ENCODE assay signal across 8 cellular contexts in genomic region chr14:23588884-23589598, GRCh38. TPM values are rescaled to one million over a fixed set of nuclear protein-coding genes. Genes with fewer than 3 reads are reported as not detected.
DNase-seq lines count a peak whose midpoint lies in the region; FAIRE-seq and TF ChIP-seq lines count a peak whose summit lies in the region.

No MANE protein-coding gene starts in this region.

- in situ Hi-C loops in G401 (cut with HindIII; ENCODE audit: low sequenced_read_pairs), result no loop called here

- DNase-seq in G401 (ENCODE audit: low spot score), result peak; percentile 80
- peak; percentile 75 for DNase-seq in HCEC 1CT
- peak; percentile 81 for DNase-seq in M059J (ENCODE audit: low read depth)
- peak; percentile 54 for DNase-seq in RCC 7860 (ENCODE audit: low spot score)
- peak; percentile 41 for DNase-seq in activated T-helper 1 cell treated with anti-CD3 and anti-CD28 coated beads, Interleukin-12 subunit alpha, Interleukin-12 subunit beta, Interleukin-2, Interleukin-4 antibody, amounts not matched to agents 30 ng/mL and 10 ng/mL and 1 ng/mL, durations not matched to agents 14 hours and 24 hours and 36 hours (ENCODE audit: low spot score)
- peak; percentile 90 for DNase-seq in fibroblast of pulmonary artery (ENCODE audit: low read depth)
- DNase-seq in neuronal stem cell (ENCODE audit: low spot score), result peak; percentile 65
- peak in 48 of 49 donors; percentile 29 to 95 (median 75) for DNase-seq in substantia nigra (lab: John Stamatoyannopoulos, UW)

- no peak overlapping the region for H4K91ac ChIP-seq in neuronal stem cell (ENCODE audit: low read depth, low read length, poor library complexity)

- no peak overlapping the region for H4K8ac ChIP-seq in neuronal stem cell (ENCODE audit: low read depth, low read length)

- no peaks in the 10 kb centered on the region for H3K79me1 ChIP-seq in neuronal stem cell (ENCODE audit: low read depth, low read length)

- no peak overlapping the region for H2AK5ac ChIP-seq in neuronal stem cell (ENCODE audit: low read depth, low read length)

- no peaks in the 10 kb centered on the region for H3K36me3 ChIP-seq in neuronal stem cell (replicated peaks in 1 of 2; ENCODE audit: control insufficient read depth in 2 of 2, insufficient read depth in 2 of 2, low read length in 2 of 2)

- H2BK15ac ChIP-seq in neuronal stem cell (ENCODE audit: low read length), result no peak overlapping the region

- no peak overlapping the region for H3K4me3 Mint-ChIP-seq in activated T-helper 1 cell treated with anti-CD3 and anti-CD28 coated beads, Interleukin-12 subunit alpha, Interleukin-12 subunit beta, Interleukin-2, Interleukin-4 antibody, amounts not matched to agents 30 ng/mL and 10 ng/mL and 1 ng/mL, durations not matched to agents 14 hours and 24 hours and 36 hours

- FAIRE-seq in RCC 7860 (lab: Jason Lieb, UNC), result no peak

- no peak overlapping the region for H3K27ac Mint-ChIP-seq in activated T-helper 1 cell treated with anti-CD3 and anti-CD28 coated beads, Interleukin-12 subunit alpha, Interleukin-12 subunit beta, Interleukin-2, Interleukin-4 antibody, amounts not matched to agents 30 ng/mL and 10 ng/mL and 1 ng/mL, durations not matched to agents 14 hours and 24 hours and 36 hours

- H3K4ac ChIP-seq in neuronal stem cell (ENCODE audit: low read length), result no peak overlapping the region

- intact Hi-C loops in activated T-helper 1 cell treated with anti-CD3 and anti-CD28 coated beads, Interleukin-12 subunit alpha, Interleukin-12 subunit beta, Interleukin-2, Interleukin-4 antibody, amounts not matched to agents 30 ng/mL and 10 ng/mL and 1 ng/mL, durations not matched to agents 14 hours and 24 hours and 36 hours (cut with micrococcal nuclease), result loop anchor here (1.0 to 2.0 kb wide), 5 partner anchors 43 to 365 kb away; no protein-coding TSS in a partner anchor

- no peaks in the 10 kb centered on the region for H3K9me3 ChIP-seq in neuronal stem cell (replicated peaks in 1 of 2; ENCODE audit: control insufficient read depth in 2 of 2, insufficient read depth in 1 of 2, low read depth in 1 of 2, low read length in 2 of 2)

- no peak overlapping the region for H3K18ac ChIP-seq in neuronal stem cell (ENCODE audit: low read length)

- H3K4me1 Mint-ChIP-seq in activated T-helper 1 cell treated with anti-CD3 and anti-CD28 coated beads, Interleukin-12 subunit alpha, Interleukin-12 subunit beta, Interleukin-2, Interleukin-4 antibody, amounts not matched to agents 30 ng/mL and 10 ng/mL and 1 ng/mL, durations not matched to agents 14 hours and 24 hours and 36 hours (ENCODE audit: low read depth), result no peaks in the 10 kb centered on the region

- no peaks in the 10 kb centered on the region for H3K36me3 Mint-ChIP-seq in activated T-helper 1 cell treated with anti-CD3 and anti-CD28 coated beads, Interleukin-12 subunit alpha, Interleukin-12 subunit beta, Interleukin-2, Interleukin-4 antibody, amounts not matched to agents 30 ng/mL and 10 ng/mL and 1 ng/mL, durations not matched to agents 14 hours and 24 hours and 36 hours (ENCODE audit: low read depth)

- H2BK12ac ChIP-seq in neuronal stem cell (ENCODE audit: low read length), result no peak overlapping the region

- H3K14ac ChIP-seq in neuronal stem cell (ENCODE audit: low read length), result no peak overlapping the region

- no peak overlapping the region for H3K23ac ChIP-seq in neuronal stem cell (ENCODE audit: low read depth, low read length, poor library complexity)

- H3K9ac ChIP-seq in neuronal stem cell (ENCODE audit: low read depth, low read length, poor library complexity), result no peak overlapping the region

- peaks cover 9% of the 10 kb centered on the region for H3K27me3 Mint-ChIP-seq in activated T-helper 1 cell treated with anti-CD3 and anti-CD28 coated beads, Interleukin-12 subunit alpha, Interleukin-12 subunit beta, Interleukin-2, Interleukin-4 antibody, amounts not matched to agents 30 ng/mL and 10 ng/mL and 1 ng/mL, durations not matched to agents 14 hours and 24 hours and 36 hours (ENCODE audit: insufficient read depth)

- WGBS in neuronal stem cell (ENCODE audit: extremely low coverage in 2 of 2, insufficient read length in 2 of 2, insufficient replicate concordance in 1 of 2), 2 donors, result no CpG with 5 or more reads among the region's 5 CpGs

- H3K4me3 ChIP-seq in fibroblast of pulmonary artery (replicated peaks; ENCODE audit: low read depth, low read length) (no peak overlapping the region), neuronal stem cell (ENCODE audit: low read length in 2 of 2) (no peak overlapping the region)

- H3K4me1 ChIP-seq in neuronal stem cell (ENCODE audit: control insufficient read depth in 2 of 2, insufficient read depth in 1 of 2, low read depth in 1 of 2, low read length in 2 of 2), result peaks cover 0 to 3% of the 10 kb centered on the region in 2 donors

- H2AFZ ChIP-seq in neuronal stem cell (ENCODE audit: low read length), result peak overlapping the region; percentile 83

- H2BK5ac ChIP-seq in neuronal stem cell (ENCODE audit: low read length), result no peak overlapping the region

- no peak overlapping the region for H3K27ac ChIP-seq in neuronal stem cell (replicated peaks; ENCODE audit: low read length)
- H3K27ac ChIP-seq in substantia nigra (ENCODE audit: low read depth, low read length, poor library complexity, severe bottlenecking), result no peak overlapping the region

- TF ChIP-seq CTCF in fibroblast of pulmonary artery (IDR thresholded peaks at IDR 0.05; ENCODE audit: low read length, missing control alignments), result peak; percentile 75

- no peak overlapping the region for H3K4me2 ChIP-seq in neuronal stem cell (ENCODE audit: insufficient read depth, low read length, poor library complexity, severe bottlenecking)

- H3K27me3 ChIP-seq in neuronal stem cell (ENCODE audit: control insufficient read depth in 3 of 3, insufficient read depth in 3 of 3, low read depth in 1 of 3, low read length in 3 of 3), result no peaks in the 10 kb centered on the region

- H3K9me3 Mint-ChIP-seq in activated T-helper 1 cell treated with anti-CD3 and anti-CD28 coated beads, Interleukin-12 subunit alpha, Interleukin-12 subunit beta, Interleukin-2, Interleukin-4 antibody, amounts not matched to agents 30 ng/mL and 10 ng/mL and 1 ng/mL, durations not matched to agents 14 hours and 24 hours and 36 hours, result no peaks in the 10 kb centered on the region

- H2BK120ac ChIP-seq in neuronal stem cell (ENCODE audit: low read depth, low read length), result no peak overlapping the region

RNA-seq across cellular contexts. Expression of gene JPH4, which starts 10.5 kb away (rescaled TPM):
- not detected in 2 replicates for total RNA-seq in G401 (2014; rRNA removed; shearing (Covaris generic))
- total RNA-seq in M059J (2014; rRNA removed; shearing (Covaris generic)), result 0.10 TPM in 1 of 2 replicates, not detected in the other
- total RNA-seq in activated T-helper 1 cell treated with anti-CD3 and anti-CD28 coated beads, Interleukin-12 subunit alpha, Interleukin-12 subunit beta, Interleukin-2, Interleukin-4 antibody, amounts not matched to agents 30 ng/mL and 10 ng/mL and 1 ng/mL, durations not matched to agents 14 hours and 24 hours and 36 hours, result 0.05 TPM in 1 of 2 replicates, not detected in the other
- polyA plus RNA-seq in neuronal stem cell (2013, experiment 1 of 2), result 19.9 TPM
- 21.1 TPM for polyA plus RNA-seq in neuronal stem cell (2013, experiment 2 of 2)

RNA-seq across cellular contexts. Expression of gene AP1G2, which starts 21.4 kb away (rescaled TPM):
- 37.0 and 38.9 TPM in 2 replicates for total RNA-seq in G401 (2014; rRNA removed; shearing (Covaris generic))
- 14.7 and 21.3 TPM in 2 replicates for total RNA-seq in M059J (2014; rRNA removed; shearing (Covaris generic))
- total RNA-seq in activated T-helper 1 cell treated with anti-CD3 and anti-CD28 coated beads, Interleukin-12 subunit alpha, Interleukin-12 subunit beta, Interleukin-2, Interleukin-4 antibody, amounts not matched to agents 30 ng/mL and 10 ng/mL and 1 ng/mL, durations not matched to agents 14 hours and 24 hours and 36 hours, result 137 and 145 TPM in 2 replicates
- polyA plus RNA-seq in neuronal stem cell (2013, experiment 1 of 2), result 77.9 TPM
- 80.8 TPM for polyA plus RNA-seq in neuronal stem cell (2013, experiment 2 of 2)

RNA-seq across cellular contexts. Expression of gene THTPA, which starts 33.0 kb away (rescaled TPM):
- 12.9 and 22.2 TPM in 2 replicates for total RNA-seq in G401 (2014; rRNA removed; shearing (Covaris generic))
- 7.1 and 18.1 TPM in 2 replicates for total RNA-seq in M059J (2014; rRNA removed; shearing (Covaris generic))
- 14.3 and 14.5 TPM in 2 replicates for total RNA-seq in activated T-helper 1 cell treated with anti-CD3 and anti-CD28 coated beads, Interleukin-12 subunit alpha, Interleukin-12 subunit beta, Interleukin-2, Interleukin-4 antibody, amounts not matched to agents 30 ng/mL and 10 ng/mL and 1 ng/mL, durations not matched to agents 14 hours and 24 hours and 36 hours
- polyA plus RNA-seq in neuronal stem cell (2013, experiment 1 of 2), result 8.8 TPM
- 7.5 TPM for polyA plus RNA-seq in neuronal stem cell (2013, experiment 2 of 2)

RNA-seq across cellular contexts. Expression of gene ZFHX2, which starts 37.5 kb away (rescaled TPM):
- total RNA-seq in G401 (2014; rRNA removed; shearing (Covaris generic)), result under 0.01 and 0.03 TPM in 2 replicates
- 0.05 TPM in 1 of 2 replicates, not detected in the other for total RNA-seq in M059J (2014; rRNA removed; shearing (Covaris generic))
- 2.2 and 2.7 TPM in 2 replicates for total RNA-seq in activated T-helper 1 cell treated with anti-CD3 and anti-CD28 coated beads, Interleukin-12 subunit alpha, Interleukin-12 subunit beta, Interleukin-2, Interleukin-4 antibody, amounts not matched to agents 30 ng/mL and 10 ng/mL and 1 ng/mL, durations not matched to agents 14 hours and 24 hours and 36 hours
- 3.9 TPM for polyA plus RNA-seq in neuronal stem cell (2013, experiment 1 of 2)
- 4.4 TPM for polyA plus RNA-seq in neuronal stem cell (2013, experiment 2 of 2)

RNA-seq across cellular contexts. Expression of gene DHRS2, which starts 47.1 kb away (rescaled TPM):
- total RNA-seq in G401 (2014; rRNA removed; shearing (Covaris generic)), result 0.61 and 3.7 TPM in 2 replicates
- total RNA-seq in M059J (2014; rRNA removed; shearing (Covaris generic)), result 11.9 and 16.8 TPM in 2 replicates
- total RNA-seq in activated T-helper 1 cell treated with anti-CD3 and anti-CD28 coated beads, Interleukin-12 subunit alpha, Interleukin-12 subunit beta, Interleukin-2, Interleukin-4 antibody, amounts not matched to agents 30 ng/mL and 10 ng/mL and 1 ng/mL, durations not matched to agents 14 hours and 24 hours and 36 hours, result 1.6 and 3.0 TPM in 2 replicates
- 0.13 TPM for polyA plus RNA-seq in neuronal stem cell (2013, experiment 1 of 2)
- 0.19 TPM for polyA plus RNA-seq in neuronal stem cell (2013, experiment 2 of 2)
